Comparison of ENCODE assay signal across 8 cellular contexts in genomic region chr1:226940806-226941067, GRCh38. TPM values are rescaled to one million over a fixed set of nuclear protein-coding genes. Genes with fewer than 3 reads are reported as not detected.
DNase-seq lines count a peak whose midpoint lies in the region; ATAC-seq and TF ChIP-seq lines count a peak whose summit lies in the region.

No MANE protein-coding gene starts in this region.

- peak overlapping the region; percentile 57; the same call in 1 of the 2 replicates for H3K9ac ChIP-seq in iPS-20b (ENCODE audit: low read depth, low read length)

- no peaks in the 10 kb centered on the region for H3K36me3 Mint-ChIP-seq in activated T-helper 17 cell treated with anti-CD3 and anti-CD28 coated beads, Interleukin-2, amount 50 U/mL, for 72 hours (ENCODE audit: low read depth)
- H3K36me3 Mint-ChIP-seq in stimulated activated naive B cell treated with anti-CD40 and anti-IgM and Interleukin-4, amounts not matched to agents 10 μg/mL and 1 μg/mL and 100 μg/mL, for 72 hours = peaks cover 2 to 6% of the 10 kb centered on the region in 2 donors

- H3K9me3 ChIP-seq in iPS-20b (ENCODE audit: insufficient read depth, low read depth, low read length) = no peaks in the 10 kb centered on the region

- no peaks in the 10 kb centered on the region for H3K9me3 Mint-ChIP-seq in activated T-helper 17 cell treated with anti-CD3 and anti-CD28 coated beads, Interleukin-2, amount 50 U/mL, for 72 hours
- H3K9me3 Mint-ChIP-seq in stimulated activated naive B cell treated with anti-CD40 and anti-IgM and Interleukin-4, amounts not matched to agents 10 μg/mL and 1 μg/mL and 100 μg/mL, for 72 hours = no peaks in the 10 kb centered on the region

- peaks cover 16% of the 10 kb centered on the region; the same call in 1 of the 2 replicates for H3K4me1 ChIP-seq in iPS-20b (ENCODE audit: insufficient read depth, low read length)

- no peak for DNase-seq in HL-60 (ENCODE audit: low read depth in 1 of 2, low spot score in 1 of 2)
- no peak for DNase-seq in stimulated activated naive B cell treated with anti-CD40 and anti-IgM and Interleukin-4, amounts not matched to agents 10 μg/mL and 1 μg/mL and 100 μg/mL, for 72 hours
- no peak for DNase-seq in T-helper 9 cell

- H3K27me3 ChIP-seq in HL-60 (ENCODE audit: insufficient read depth, poor library complexity, severe bottlenecking) (no peaks in the 10 kb centered on the region), iPS-20b (ENCODE audit: insufficient read depth, low read length) (peaks cover 9% of the 10 kb centered on the region)

- H3K27me3 Mint-ChIP-seq in activated T-helper 17 cell treated with anti-CD3 and anti-CD28 coated beads, Interleukin-2, amount 50 U/mL, for 72 hours = no peaks in the 10 kb centered on the region
- no peaks in the 10 kb centered on the region for H3K27me3 Mint-ChIP-seq in stimulated activated naive B cell treated with anti-CD40 and anti-IgM and Interleukin-4, amounts not matched to agents 10 μg/mL and 1 μg/mL and 100 μg/mL, for 72 hours

- no peaks in the 10 kb centered on the region for H3K36me3 ChIP-seq in iPS-20b (ENCODE audit: insufficient read depth, low read depth, low read length)

- H3K27ac ChIP-seq in HL-60 (replicated peaks) = peak overlapping the region; percentile 91
- no peak overlapping the region for H3K27ac ChIP-seq in iPS-20b (ENCODE audit: low read length)

- no peak for TF ChIP-seq CTCF in HL-60 (IDR thresholded peaks at IDR 0.05; ENCODE audit: insufficient read depth, low read length)

- peaks cover 28% of the 10 kb centered on the region for H3K4me1 Mint-ChIP-seq in activated T-helper 17 cell treated with anti-CD3 and anti-CD28 coated beads, Interleukin-2, amount 50 U/mL, for 72 hours
- H3K4me1 Mint-ChIP-seq in stimulated activated naive B cell treated with anti-CD40 and anti-IgM and Interleukin-4, amounts not matched to agents 10 μg/mL and 1 μg/mL and 100 μg/mL, for 72 hours = peaks cover 50 to 67% of the 10 kb centered on the region in 2 donors

- no peak for ATAC-seq in activated T-helper 17 cell treated with anti-CD3 and anti-CD28 coated beads, Interleukin-2, amount 50 U/mL, for 72 hours (replicated peaks)
- no peak for ATAC-seq in stimulated activated naive B cell treated with anti-CD40 and anti-IgM and Interleukin-4, amounts not matched to agents 10 μg/mL and 1 μg/mL and 100 μg/mL, for 72 hours (replicated peaks)
- ATAC-seq in GM19452 (IDR thresholded peaks at IDR 0.05; ENCODE audit: unreplicated experiment) (no peak), HG03442 (IDR thresholded peaks at IDR 0.05; ENCODE audit: unreplicated experiment) (no peak), HG03439 (IDR thresholded peaks at IDR 0.05; ENCODE audit: unreplicated experiment) (no peak)

- H3K27ac Mint-ChIP-seq in activated T-helper 17 cell treated with anti-CD3 and anti-CD28 coated beads, Interleukin-2, amount 50 U/mL, for 72 hours = peak overlapping the region; percentile 94
- H3K27ac Mint-ChIP-seq in stimulated activated naive B cell treated with anti-CD40 and anti-IgM and Interleukin-4, amounts not matched to agents 10 μg/mL and 1 μg/mL and 100 μg/mL, for 72 hours = peak overlapping the region; percentile 93

- H3K4me3 ChIP-seq in HL-60 (replicated peaks; ENCODE audit: insufficient read depth, low read length) (peak overlapping the region; percentile 94), iPS-20b (ENCODE audit: low read length) (peak overlapping the region; percentile 76)

- peak overlapping the region; percentile 87 for H3K4me3 Mint-ChIP-seq in activated T-helper 17 cell treated with anti-CD3 and anti-CD28 coated beads, Interleukin-2, amount 50 U/mL, for 72 hours
- peak overlapping the region; percentile 91 to 94 for H3K4me3 Mint-ChIP-seq in stimulated activated naive B cell treated with anti-CD40 and anti-IgM and Interleukin-4, amounts not matched to agents 10 μg/mL and 1 μg/mL and 100 μg/mL, for 72 hours

RNA-seq across cellular contexts. Expression of gene COQ8A, which starts 0.6 kb away (rescaled TPM):
- total RNA-seq in activated T-helper 17 cell treated with anti-CD3 and anti-CD28 coated beads, Interleukin-2, amount 50 U/mL, for 72 hours = 10 to 100 TPM; 28.8 to 43.1 TPM
